ENCODE assay signal across 13 cellular contexts in the genomic region with DNA sequence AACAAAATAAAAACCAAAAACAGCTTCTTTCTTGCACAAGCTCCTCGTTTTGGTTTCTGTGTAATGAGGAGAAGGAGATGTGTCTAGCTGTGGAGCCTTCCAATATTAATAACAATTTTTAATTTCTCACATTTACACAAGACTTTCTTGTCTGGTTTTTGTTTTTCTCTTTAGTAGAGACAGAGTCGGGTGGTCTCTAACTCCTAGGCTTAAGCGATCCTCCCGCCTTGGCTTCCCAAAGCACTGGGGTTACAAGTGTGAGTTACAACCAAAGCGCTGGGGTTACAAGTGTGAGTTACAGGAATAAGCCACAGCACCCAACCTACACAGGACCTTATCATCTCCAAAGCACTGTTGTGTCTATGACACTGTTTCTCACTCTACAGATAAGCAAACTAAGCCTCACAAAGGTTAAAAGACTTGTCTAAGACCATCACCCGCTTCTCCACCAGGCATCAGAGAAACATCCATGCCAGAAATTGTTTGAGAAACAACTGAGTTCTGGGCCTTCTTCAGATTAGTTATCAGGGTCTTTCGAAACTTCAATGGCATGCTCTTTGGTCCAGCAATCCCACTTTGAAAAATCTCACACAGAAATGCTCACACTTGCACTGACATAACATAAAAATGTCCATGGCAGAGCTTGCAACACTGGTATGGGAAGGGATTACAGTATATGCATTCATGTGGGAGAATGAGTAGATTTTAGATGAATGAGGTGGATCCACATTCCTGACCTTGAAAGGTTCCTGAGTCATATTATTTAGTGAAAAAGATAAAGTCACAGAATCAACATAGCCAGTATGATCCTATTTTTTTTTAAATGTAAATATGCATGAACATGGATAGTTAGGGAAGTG. TPM values are rescaled to one million over a fixed set of nuclear protein-coding genes. Genes with fewer than 3 reads are reported as not detected.
DNase-seq lines count a peak whose midpoint lies in the region; ATAC-seq and TF ChIP-seq lines count a peak whose summit lies in the region.
"Had no signal": no experiment of that assay in that cellular context is flagged by ENCODE, and none has a peak within 500 bp of the region (broad histone marks: within the 10 kb centered on the region; RNA-seq: fewer than 3 reads in every experiment).

No MANE protein-coding gene starts in this region.

- no peak overlapping the region for H3K27ac Mint-ChIP-seq in MCF 10A (ENCODE audit: low read depth, unreplicated experiment)
- no peak overlapping the region for H3K27ac Mint-ChIP-seq in T-helper 17 cell
- H3K27ac Mint-ChIP-seq: activated naive CD4-positive, alpha-beta T cell treated with anti-CD3 and anti-CD28 coated beads for 36 hours had no signal

- H3K36me3 ChIP-seq in breast epithelium, result no peaks in the 10 kb centered on the region
- H3K36me3 ChIP-seq: stomach, WERI-Rb-1 had no signal

- no peaks in the 10 kb centered on the region for H3K9me3 Mint-ChIP-seq in MCF 10A (ENCODE audit: unreplicated experiment)

- H3K4me1 ChIP-seq in breast epithelium (no peaks in the 10 kb centered on the region), foreskin keratinocyte (peaks cover 27% of the 10 kb centered on the region)

- CTCF ChIA-PET in MCF 10A (lab: Yijun Ruan, JAX), result interaction anchor here (0.6 to 2.0 kb wide), 6 partner anchors 15 to 219 kb away, joined by 3 to 7 read pairs (median 4); no protein-coding TSS in a partner anchor

- no peak overlapping the region for H3K27ac ChIP-seq in breast epithelium
- no peak overlapping the region for H3K27ac ChIP-seq in foreskin keratinocyte
- H3K27ac ChIP-seq: stomach, WERI-Rb-1 had no signal

- H3K36me3 Mint-ChIP-seq in MCF 10A (ENCODE audit: insufficient read depth, unreplicated experiment) (peaks cover 6% of the 10 kb centered on the region), T-helper 17 cell (ENCODE audit: low read depth) (peaks cover 2% of the 10 kb centered on the region)

- no peak for TF ChIP-seq POLR2A in breast epithelium (IDR thresholded peaks at IDR 0.05)

- intact Hi-C loops in MCF 10A (cut with micrococcal nuclease), result no loop called here
- intact Hi-C loops in breast epithelium (cut with DNase I; ENCODE audit: low total_unique reads), result loop anchor here (10.0 kb wide), 1 partner anchor 117 kb away; a partner anchor contains a TSS

- no peaks in the 10 kb centered on the region for H3K27me3 ChIP-seq in breast epithelium
- H3K27me3 ChIP-seq in foreskin keratinocyte, result no peaks in the 10 kb centered on the region
- H3K27me3 ChIP-seq: stomach had no signal

- H3K4me1 Mint-ChIP-seq in MCF 10A (ENCODE audit: insufficient read depth, unreplicated experiment) (peaks cover 37% of the 10 kb centered on the region), T-helper 17 cell (peaks cover 15% of the 10 kb centered on the region)

- H3K9me3 ChIP-seq in breast epithelium (no peaks in the 10 kb centered on the region), T-helper 17 cell (ENCODE audit: control insufficient read depth, low read length, poor library complexity, severe bottlenecking) (no peaks in the 10 kb centered on the region)
- H3K9me3 ChIP-seq: stomach had no signal

- ATAC-seq in foreskin keratinocyte, result peak; percentile 70
- ATAC-seq in T-helper 17 cell, result no peak
- ATAC-seq in HG02840 (IDR thresholded peaks at IDR 0.05; ENCODE audit: low FRiP score, unreplicated experiment), result no peak

- H3K4me3 ChIP-seq in breast epithelium, result no peak overlapping the region
- H3K4me3 ChIP-seq: stomach had no signal

- DNase-seq in MCF 10A (ENCODE audit: unreplicated experiment), result peak; percentile 21
- DNase-seq in breast epithelium (ENCODE audit: low spot score in 2 of 2), result no peak
- DNase-seq in amniotic epithelial cell (ENCODE audit: low read depth), result peak; percentile 99
- peak; percentile 91 to 93 for DNase-seq in foreskin keratinocyte
- DNase-seq in T-helper 17 cell, result no peak
- DNase-seq in NCI-H82 treated with DMSO at 0.1 percent for 48 hours (lab: John Stamatoyannopoulos, UW; ENCODE audit: unreplicated experiment), result no peak
- DNase-seq in NCI-H524 treated with DMSO at 0.1 percent for 48 hours (lab: John Stamatoyannopoulos, UW), result no peak
- DNase-seq: 8988T; activated naive CD4-positive, alpha-beta T cell treated with anti-CD3 and anti-CD28 coated beads for 36 hours; occipital lobe; stomach; WERI-Rb-1 had no signal

- H3K4me3 Mint-ChIP-seq in MCF 10A (ENCODE audit: unreplicated experiment), result no peak overlapping the region
- no peak overlapping the region for H3K4me3 Mint-ChIP-seq in T-helper 17 cell
- H3K4me3 Mint-ChIP-seq: activated naive CD4-positive, alpha-beta T cell treated with anti-CD3 and anti-CD28 coated beads for 36 hours had no signal

- BruUV-seq in MCF 10A (replicated peaks; lab: Mats Ljungman, UMichigan), result no TSS peak

- TF ChIP-seq CTCF in MCF 10A (IDR thresholded peaks at IDR 0.05; ENCODE audit: unreplicated experiment) (no peak), breast epithelium (IDR thresholded peaks at IDR 0.05) (no peak), foreskin keratinocyte (conservative IDR thresholded peaks at IDR 0.05) (no peak)

- POLR2A ChIA-PET in MCF 10A (lab: Yijun Ruan, JAX), result interaction anchor here (0.7 to 1.7 kb wide), 4 partner anchors 11 to 120 kb away, joined by 3 to 7 read pairs (median 4); a partner anchor contains a TSS

- H3K27me3 Mint-ChIP-seq in MCF 10A (ENCODE audit: insufficient read depth, unreplicated experiment) (no peaks in the 10 kb centered on the region), T-helper 17 cell (no peaks in the 10 kb centered on the region)

RNA-seq across cellular contexts. Expression of a gene that starts 3.9 kb away (rescaled TPM):
- total RNA-seq in MCF 10A (2022) (2.4 and 3.0 TPM in 2 replicates), breast epithelium (10 to 100 TPM in 1 of 3 donors, 1 to 10 TPM in 2; 7.5 to 12.6 (median 9.8) TPM), foreskin keratinocyte (6.0 and 10.2 TPM in 2 replicates), T-helper 17 cell (1 to 10 TPM; 8.7 to 9.5 TPM)
- polyA plus RNA-seq in foreskin keratinocyte, result 2.7 and 3.5 TPM in 2 replicates

RNA-seq across cellular contexts. Expression of a gene that starts 56.8 kb away (rescaled TPM):
- 36.7 and 47.2 TPM in 2 replicates for total RNA-seq in MCF 10A (2022)
- 10 to 100 TPM; 26.9 to 36.1 (median 27.4) TPM for total RNA-seq in breast epithelium
- total RNA-seq in foreskin keratinocyte, result 20.7 and 21.8 TPM in 2 replicates
- 20.5 and 22.5 TPM in 2 replicates for polyA plus RNA-seq in foreskin keratinocyte
- total RNA-seq in T-helper 17 cell, result 10 to 100 TPM; 23.9 to 30.2 TPM

Comparison
In these comparisons a context has a peak if more than half of its experiments do, and no peak if none do; other contexts are left out.
1. DNase-seq: peak in MCF 10A (single experiment), amniotic epithelial cell (single experiment) and foreskin keratinocyte (2 of 2); none in breast epithelium (0 of 2), T-helper 17 cell (0 of 3), NCI-H82 treated with DMSO at 0.1 percent for 48 hours (single experiment) and NCI-H524 treated with DMSO at 0.1 percent for 48 hours (single experiment).